17 cellular contexts compared by ENCODE assay signal in the genomic region with DNA sequence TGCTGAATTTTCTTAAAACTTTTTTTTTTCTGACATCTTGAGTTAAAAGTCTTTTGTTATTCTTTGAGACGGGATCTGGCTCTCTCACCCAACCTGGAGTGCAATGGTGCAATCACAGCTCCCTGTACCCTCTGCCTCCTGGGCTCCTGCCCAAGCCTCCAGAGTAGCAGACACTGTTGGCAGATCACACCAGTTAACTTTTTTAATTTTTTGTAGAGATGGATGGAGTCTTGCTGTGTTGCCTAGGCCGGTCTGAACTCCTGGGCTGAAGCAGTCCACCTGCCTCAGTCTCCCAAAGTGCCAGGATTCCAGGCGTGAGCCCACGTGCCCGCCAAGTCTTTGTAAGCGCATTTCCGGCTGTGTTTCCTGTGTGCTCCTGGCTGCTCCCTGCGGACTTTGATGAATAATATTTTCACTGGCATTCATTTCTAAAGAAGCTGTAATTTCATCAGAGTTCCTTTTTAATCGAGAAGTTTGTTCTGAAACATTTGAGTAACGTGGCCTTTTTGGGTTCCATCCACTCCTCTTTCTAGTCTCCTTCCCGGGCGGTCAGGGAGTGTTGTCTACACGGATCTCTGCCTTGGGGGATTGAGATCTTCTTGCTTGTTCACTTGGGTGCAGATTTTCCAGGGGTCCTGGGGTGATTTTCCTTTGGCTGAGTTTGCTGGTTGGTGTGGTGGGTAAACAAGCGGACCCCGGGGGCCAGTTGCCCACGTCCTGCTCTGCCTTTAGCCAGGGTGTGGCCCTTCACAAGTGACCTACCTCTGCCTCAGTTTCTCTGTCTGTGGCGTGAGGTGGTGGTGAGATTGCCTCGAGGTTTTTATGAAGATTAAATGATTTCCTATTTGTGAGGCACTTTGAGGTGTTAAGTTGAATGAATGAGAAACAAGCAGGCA. TPM values are rescaled to one million over a fixed set of nuclear protein-coding genes. Genes with fewer than 3 reads are reported as not detected.
DNase-seq lines count a peak whose midpoint lies in the region; ATAC-seq and TF ChIP-seq lines count a peak whose summit lies in the region.
"Had no signal": no experiment of that assay in that cellular context is flagged by ENCODE, and none has a peak within 500 bp of the region (broad histone marks: within the 10 kb centered on the region; RNA-seq: fewer than 3 reads in every experiment).

No MANE protein-coding gene starts in this region.

- CTCF ChIA-PET in MCF 10A (lab: Yijun Ruan, JAX) = no interaction called here

- BruUV-seq in MCF 10A (replicated peaks; lab: Mats Ljungman, UMichigan) = no TSS peak

- POLR2A ChIA-PET in MCF 10A (lab: Yijun Ruan, JAX) = interaction anchor here (0.6 to 1.6 kb wide), 2 partner anchors 32 to 602 kb away, joined by 3 to 6 read pairs; no protein-coding TSS in a partner anchor

- H3K9me3 ChIP-seq in breast epithelium = no peaks in the 10 kb centered on the region
- peaks cover 0 to 34% (median 0%) of the 10 kb centered on the region in 4 donors for H3K9me3 ChIP-seq in tibial nerve
- H3K9me3 ChIP-seq: A549, mucosa of descending colon had no signal

- H3K27ac ChIP-seq in breast epithelium (no peak overlapping the region), epithelial cell of prostate (peak overlapping the region; percentile 40), tibial nerve (peak overlapping the region in 2 of 4 donors; percentile 72 to 84)
- H3K27ac ChIP-seq: A549 had no signal

- peaks cover 15% of the 10 kb centered on the region for H3K4me1 Mint-ChIP-seq in MCF 10A (ENCODE audit: insufficient read depth, unreplicated experiment)

- peaks cover 65% of the 10 kb centered on the region for H3K36me3 Mint-ChIP-seq in MCF 10A (ENCODE audit: insufficient read depth, unreplicated experiment)

- H3K27me3 ChIP-seq in breast epithelium (no peaks in the 10 kb centered on the region), tibial nerve (no peaks in the 10 kb centered on the region)

- intact Hi-C loops in MCF 10A (cut with micrococcal nuclease) = loop anchor here (10.0 kb wide), 1 partner anchor 145 kb away; no protein-coding TSS in a partner anchor
- intact Hi-C loops in breast epithelium (cut with DNase I; ENCODE audit: low total_unique reads) = loop anchor here (10.0 kb wide), 1 partner anchor 465 kb away; no protein-coding TSS in a partner anchor

- H3K9me3 Mint-ChIP-seq in MCF 10A (ENCODE audit: unreplicated experiment) = no peaks in the 10 kb centered on the region
- H3K9me3 Mint-ChIP-seq: T-cell had no signal

- TF ChIP-seq CTCF in MCF 10A (IDR thresholded peaks at IDR 0.05; ENCODE audit: unreplicated experiment) = no peak
- no peak for TF ChIP-seq CTCF in breast epithelium (IDR thresholded peaks at IDR 0.05)
- peak in 1 of 5 experiments; percentile 14 for TF ChIP-seq CTCF in tibial nerve (IDR thresholded peaks at IDR 0.05)
- no peak for TF ChIP-seq CTCF in GM10266 (IDR thresholded peaks at IDR 0.05; ENCODE audit: control insufficient read depth, insufficient read depth, low read depth, missing control alignments)

- H3K4me3 ChIP-seq in breast epithelium = no peak overlapping the region
- no peak overlapping the region for H3K4me3 ChIP-seq in tibial nerve
- H3K4me3 ChIP-seq: A549, mucosa of descending colon, skin epidermis had no signal

- WGBS in tibial nerve, 2 donors = 61 to 72% methylated on average over 18 of the region's 18 CpGs

- no peaks in the 10 kb centered on the region for H3K27me3 Mint-ChIP-seq in MCF 10A (ENCODE audit: insufficient read depth, unreplicated experiment)
- H3K27me3 Mint-ChIP-seq: T-cell had no signal

- DNase-seq in MCF 10A (ENCODE audit: unreplicated experiment) = peak; percentile 83
- no peak for DNase-seq in breast epithelium (ENCODE audit: low spot score in 2 of 2)
- no peak for DNase-seq in epithelial cell of prostate (ENCODE audit: low read depth, low spot score)
- peak; percentile 48 to 71 for DNase-seq in lung microvascular endothelial cell (ENCODE audit: low read depth in 2 of 2)
- peak; percentile 51 to 68 for DNase-seq in tibial nerve (ENCODE audit: low spot score in 2 of 2)
- DNase-seq in SIG-M5 (lab: John Stamatoyannopoulos, UW) = no peak
- no peak for DNase-seq in GM10266 (ENCODE audit: extremely low spot score)
- DNase-seq: activated CD4-positive, alpha-beta T cell treated with anti-CD3 and anti-CD28 coated beads, Interleukin-2, amount 50 U/mL, for 1 hour; activated gamma-delta T cell treated with Interleukin-2 at 50 U/mL for 16 hours; HFFc6; KG1; NCI-H2081; T-cell had no signal

- H3K4me3 Mint-ChIP-seq in MCF 10A (ENCODE audit: unreplicated experiment) = peak overlapping the region; percentile 26
- H3K4me3 Mint-ChIP-seq: HFFc6, T-cell had no signal

- TF ChIP-seq POLR2A in breast epithelium (IDR thresholded peaks at IDR 0.05) (no peak), tibial nerve (IDR thresholded peaks at IDR 0.05) (peak in 1 of 2 donors; percentile 10)

- peak overlapping the region; percentile 81 for H3K27ac Mint-ChIP-seq in MCF 10A (ENCODE audit: low read depth, unreplicated experiment)
- H3K27ac Mint-ChIP-seq: HFFc6, T-cell had no signal

- ATAC-seq in GM18870 (IDR thresholded peaks at IDR 0.05; ENCODE audit: unreplicated experiment) = no peak
- ATAC-seq: A549, mucosa of descending colon, T-cell had no signal

- H3K4me1 ChIP-seq in breast epithelium = no peaks in the 10 kb centered on the region
- peaks cover 0 to 8% (median 4%) of the 10 kb centered on the region in 4 donors for H3K4me1 ChIP-seq in tibial nerve
- H3K4me1 ChIP-seq: A549 had no signal

- TF ChIP-seq EP300 in tibial nerve (IDR thresholded peaks at IDR 0.05) = peak in 1 of 2 donors; percentile 75

- H3K36me3 ChIP-seq in breast epithelium = no peaks in the 10 kb centered on the region
- peaks cover 3 to 72% (median 6%) of the 10 kb centered on the region in 3 donors for H3K36me3 ChIP-seq in tibial nerve

RNA-seq across cellular contexts. Expression of gene PCGF3, which starts 44.4 kb away (rescaled TPM):
- total RNA-seq in MCF 10A (2022) = 26.5 and 33.5 TPM in 2 replicates
- total RNA-seq in breast epithelium = 10 to 100 TPM; 60.6 to 71.7 (median 69.4) TPM
- total RNA-seq in lung microvascular endothelial cell = 30.5 and 47.8 TPM in 2 replicates
- 100 to 1,000 TPM in 2 of 4 donors, 10 to 100 TPM in 2; 54.8 to 123 (median 90.5) TPM for total RNA-seq in tibial nerve

Comparison
In these comparisons a context has a peak if more than half of its experiments do, and no peak if none do; other contexts are left out.
1. DNase-seq: peak in MCF 10A (single experiment), lung microvascular endothelial cell (2 of 2) and tibial nerve (2 of 2); none in breast epithelium (0 of 2), epithelial cell of prostate (single experiment), SIG-M5 (single experiment) and GM10266 (single experiment).